ENCODE assay signal across 28 cellular contexts in the genomic region with DNA sequence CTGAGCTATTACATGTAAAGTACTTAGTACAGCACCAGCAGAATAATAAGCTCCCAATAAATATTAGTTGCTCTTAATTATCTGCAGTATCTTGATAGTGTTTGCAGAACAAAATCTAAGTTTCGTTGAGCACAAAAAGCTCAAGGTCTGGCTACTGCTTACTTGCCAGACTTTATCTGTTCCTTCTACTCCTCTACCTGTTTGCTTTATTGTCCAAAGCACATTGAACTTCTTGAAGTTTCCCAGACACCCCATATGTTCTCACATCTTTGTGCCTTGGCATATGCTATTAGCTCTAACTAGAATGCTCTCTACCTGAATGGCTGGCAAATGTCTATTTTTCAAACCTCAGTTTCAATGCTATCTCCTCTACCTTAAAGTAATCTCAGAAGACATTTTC.
"Had no signal": no experiment of that assay in that cellular context is flagged by ENCODE, and none has a peak within 500 bp of the region (broad histone marks: within the 10 kb centered on the region; RNA-seq: fewer than 3 reads in every experiment).

No MANE protein-coding gene starts in this region.

- H3K4me3 ChIP-seq: stomach, suprapubic skin, testis, thoracic aorta, thyroid gland, tibial artery, tibial nerve, transverse colon, upper lobe of left lung, upper lobe of right lung, uterus, vagina had no signal

- H3K9me3 Mint-ChIP-seq: stimulated activated effector memory CD8-positive, alpha-beta T cell treated with anti-CD3 and anti-CD28 coated beads, Interleukin-12 subunit alpha, Interleukin-12 subunit beta, amount 100 ng/mL, for 72 hours; stimulated activated memory B cell treated with anti-CD40 and anti-IgM and Interleukin-4, amounts not matched to agents 10 μg/mL and 1 μg/mL and 100 μg/mL, for 72 hours; stimulated activated naive B cell treated with anti-CD40 and anti-IgM and Interleukin-4, amounts not matched to agents 10 μg/mL and 1 μg/mL and 100 μg/mL, for 72 hours; stimulated activated naive CD8-positive, alpha-beta T cell treated with anti-CD3 and anti-CD28 coated beads, Interleukin-15, amount 100 ng/mL, for 72 hours; stimulated activated naive CD8-positive, alpha-beta T cell treated with anti-CD3 and anti-CD28 coated beads, Interleukin-15, Interleukin-2, amounts not matched to agents 100 ng/mL and 50 ng/mL, for 24 hours; type B pancreatic cell had no signal

- H3K27ac ChIP-seq: stomach, suprapubic skin, testis, thoracic aorta, thyroid gland, tibial artery, tibial nerve, transverse colon, upper lobe of left lung, upper lobe of right lung, uterus, vagina had no signal

- H3K27me3 Mint-ChIP-seq: stimulated activated memory B cell treated with anti-CD40 and anti-IgM and Interleukin-4, amounts not matched to agents 10 μg/mL and 1 μg/mL and 100 μg/mL, for 72 hours; stimulated activated naive B cell treated with anti-CD40 and anti-IgM and Interleukin-4, amounts not matched to agents 10 μg/mL and 1 μg/mL and 100 μg/mL, for 72 hours; stimulated activated naive CD8-positive, alpha-beta T cell treated with anti-CD3 and anti-CD28 coated beads, Interleukin-15, amount 100 ng/mL, for 72 hours; stimulated activated naive CD8-positive, alpha-beta T cell treated with anti-CD3 and anti-CD28 coated beads, Interleukin-15, Interleukin-2, amounts not matched to agents 100 ng/mL and 50 ng/mL, for 24 hours; type B pancreatic cell had no signal

- DNase-seq: stimulated activated CD4-positive, alpha-beta T cell treated with anti-CD3 and anti-CD28 coated beads, Interleukin-2, amount 100 ng/mL, for 48 hours; stimulated activated CD4-positive, alpha-beta T cell treated with anti-CD3 and anti-CD28 coated beads, Interleukin-4, amount 100 ng/mL, for 1 hour; stimulated activated CD4-positive, alpha-beta T cell treated with anti-CD3 and anti-CD28 coated beads, Interleukin-4, amount 100 ng/mL, for 24 hours; stimulated activated CD4-positive, alpha-beta T cell treated with anti-CD3 and anti-CD28 coated beads, Interleukin-4, amount 100 ng/mL, for 4 hours; stimulated activated CD8-positive, alpha-beta memory T cell treated with anti-CD3 and anti-CD28 coated beads, Interleukin-4, amount 100 ng/mL, for 48 hours; stimulated activated naive B cell treated with anti-CD40 and anti-IgM and Interleukin-4, amounts not matched to agents 10 μg/mL and 1 μg/mL and 100 μg/mL, for 72 hours; stimulated activated naive CD4-positive, alpha-beta T cell; stimulated activated naive CD4-positive, alpha-beta T cell treated with Interleukin-2 at 50 U/mL for 16 hours; stimulated activated naive CD8-positive, alpha-beta T cell treated with anti-CD3 and anti-CD28 coated beads, Interleukin-15, amount 100 ng/mL, for 72 hours; stimulated activated naive CD8-positive, alpha-beta T cell treated with anti-CD3 and anti-CD28 coated beads, Interleukin-15, Interleukin-2, amounts not matched to agents 100 U/mL and 50 U/mL, for 24 hours; stomach; substantia nigra; testis; thyroid gland; tibial artery; transverse colon; trophoblast cell; upper lobe of left lung; upper lobe of right lung; uterus had no signal

- H3K27ac Mint-ChIP-seq: stimulated activated effector memory CD8-positive, alpha-beta T cell treated with anti-CD3 and anti-CD28 coated beads, Interleukin-12 subunit alpha, Interleukin-12 subunit beta, amount 100 ng/mL, for 72 hours; stimulated activated memory B cell treated with anti-CD40 and anti-IgM and Interleukin-4, amounts not matched to agents 10 μg/mL and 1 μg/mL and 100 μg/mL, for 72 hours; stimulated activated naive B cell treated with anti-CD40 and anti-IgM and Interleukin-4, amounts not matched to agents 10 μg/mL and 1 μg/mL and 100 μg/mL, for 72 hours; stimulated activated naive CD8-positive, alpha-beta T cell treated with anti-CD3 and anti-CD28 coated beads, Interleukin-15, Interleukin-2, amounts not matched to agents 100 ng/mL and 50 ng/mL, for 24 hours; type B pancreatic cell had no signal

- H3K27me3 ChIP-seq: stomach, suprapubic skin, testis, thyroid gland, tibial artery, tibial nerve, transverse colon, upper lobe of left lung, upper lobe of right lung, uterus, vagina had no signal

- H3K4me1 Mint-ChIP-seq: stimulated activated effector memory CD8-positive, alpha-beta T cell treated with anti-CD3 and anti-CD28 coated beads, Interleukin-12 subunit alpha, Interleukin-12 subunit beta, amount 100 ng/mL, for 72 hours; stimulated activated memory B cell treated with anti-CD40 and anti-IgM and Interleukin-4, amounts not matched to agents 10 μg/mL and 1 μg/mL and 100 μg/mL, for 72 hours; stimulated activated naive B cell treated with anti-CD40 and anti-IgM and Interleukin-4, amounts not matched to agents 10 μg/mL and 1 μg/mL and 100 μg/mL, for 72 hours; stimulated activated naive CD8-positive, alpha-beta T cell treated with anti-CD3 and anti-CD28 coated beads, Interleukin-15, amount 100 ng/mL, for 72 hours had no signal

- ATAC-seq: stimulated activated effector memory CD8-positive, alpha-beta T cell treated with anti-CD3 and anti-CD28 coated beads, Interleukin-12 subunit alpha, Interleukin-12 subunit beta, amount 100 ng/mL, for 72 hours; stimulated activated memory B cell treated with anti-CD40 and anti-IgM and Interleukin-4, amounts not matched to agents 10 μg/mL and 1 μg/mL and 100 μg/mL, for 72 hours; stimulated activated naive B cell treated with anti-CD40 and anti-IgM and Interleukin-4, amounts not matched to agents 10 μg/mL and 1 μg/mL and 100 μg/mL, for 72 hours; stimulated activated naive CD8-positive, alpha-beta T cell treated with anti-CD3 and anti-CD28 coated beads, Interleukin-15, amount 100 ng/mL, for 72 hours; stimulated activated naive CD8-positive, alpha-beta T cell treated with anti-CD3 and anti-CD28 coated beads, Interleukin-15, Interleukin-2, amounts not matched to agents 100 U/mL and 50 U/mL, for 24 hours; upper lobe of right lung had no signal

- H3K4me1 ChIP-seq: stomach, suprapubic skin, testis, thyroid gland, tibial artery, tibial nerve, transverse colon, upper lobe of left lung, upper lobe of right lung, uterus, vagina had no signal

- H3K4me3 Mint-ChIP-seq: stimulated activated effector memory CD8-positive, alpha-beta T cell treated with anti-CD3 and anti-CD28 coated beads, Interleukin-12 subunit alpha, Interleukin-12 subunit beta, amount 100 ng/mL, for 72 hours; stimulated activated memory B cell treated with anti-CD40 and anti-IgM and Interleukin-4, amounts not matched to agents 10 μg/mL and 1 μg/mL and 100 μg/mL, for 72 hours; stimulated activated naive B cell treated with anti-CD40 and anti-IgM and Interleukin-4, amounts not matched to agents 10 μg/mL and 1 μg/mL and 100 μg/mL, for 72 hours; stimulated activated naive CD8-positive, alpha-beta T cell treated with anti-CD3 and anti-CD28 coated beads, Interleukin-15, amount 100 ng/mL, for 72 hours; stimulated activated naive CD8-positive, alpha-beta T cell treated with anti-CD3 and anti-CD28 coated beads, Interleukin-15, Interleukin-2, amounts not matched to agents 100 ng/mL and 50 ng/mL, for 24 hours; type B pancreatic cell had no signal

- H3K36me3 ChIP-seq: thoracic aorta, uterus had no signal

- H3K36me3 Mint-ChIP-seq: type B pancreatic cell had no signal
